Comparison of ENCODE assay signal across 1 cellular context in genomic region chr16:84176192-84177053, GRCh38.
TF ChIP-seq lines count a peak whose summit lies in the region.

No MANE protein-coding gene starts in this region.

TF ChIP-seq in SK-N-SH, 30 proteins besides CTCF, POLR2A, EP300 and RAD21 (continued from another document):
- TF ChIP-seq ZBTB33 (IDR thresholded peaks at IDR 0.05; ENCODE audit: borderline replicate concordance, low read depth) (no peak), TCF12 (IDR thresholded peaks at IDR 0.05) (no peak), YY1 (IDR thresholded peaks at IDR 0.05; ENCODE audit: low read depth) (no peak), FOXJ3 (CRISPR knock-in tag; IDR thresholded peaks at IDR 0.05) (no peak)
TF ChIP-seq in SK-N-SH: peak in this region for 0.
